ENCODE assay signal across 14 cellular contexts in genomic region chr10:87546221-87546620, GRCh38. TPM values are rescaled to one million over a fixed set of nuclear protein-coding genes. Genes with fewer than 3 reads are reported as not detected.
A peak's percentile ranks its signal among the peaks of the same experiment; 100 is the strongest.
DNase-seq lines count a peak whose midpoint lies in the region; ATAC-seq and TF ChIP-seq lines count a peak whose summit lies in the region.
"Had no signal": no experiment of that assay in that cellular context is flagged by ENCODE, and none has a peak within 500 bp of the region (broad histone marks: within the 10 kb centered on the region; RNA-seq: fewer than 3 reads in every experiment).

No MANE protein-coding gene starts in this region.

- WGBS in lung, 2 donors: 49 to 62% methylated on average over 7 of the region's 7 CpGs

- no peaks in the 10 kb centered on the region for H3K27me3 ChIP-seq in lung (ENCODE audit: control insufficient read depth, insufficient read depth)
- H3K27me3 ChIP-seq: thyroid gland had no signal

- H3K4me1 Mint-ChIP-seq in activated CD4-positive, alpha-beta memory T cell treated with anti-CD3 and anti-CD28 coated beads, Interleukin-2, amount 10 ng/mL, durations not matched to agents 7 days and 5 days: peaks cover 9% of the 10 kb centered on the region

- no peak for TF ChIP-seq CTCF in lung (IDR thresholded peaks at IDR 0.05; ENCODE audit: control extremely low read depth, extremely low read depth)

- in situ Hi-C loops in KBM-7 (cut with MboI; ENCODE audit: low pct_unique_long_range_greater_than_20kb, low sequenced_read_pairs): no loop called here

- no peak overlapping the region for H3K27ac Mint-ChIP-seq in activated CD4-positive, alpha-beta memory T cell treated with anti-CD3 and anti-CD28 coated beads, Interleukin-2, amount 10 ng/mL, durations not matched to agents 7 days and 5 days

- peaks cover 25% of the 10 kb centered on the region for H3K36me3 Mint-ChIP-seq in activated CD4-positive, alpha-beta memory T cell treated with anti-CD3 and anti-CD28 coated beads, Interleukin-2, amount 10 ng/mL, durations not matched to agents 7 days and 5 days (ENCODE audit: low read depth)

- peak; percentile 87 for DNase-seq in CD1c-positive myeloid dendritic cell (ENCODE audit: extremely low spot score)
- peak; percentile 59 for DNase-seq in KBM-7
- peak; percentile 19 for DNase-seq in activated CD4-positive, alpha-beta memory T cell treated with anti-CD3 and anti-CD28 coated beads, Interleukin-2, amount 10 ng/mL, durations not matched to agents 7 days and 5 days
- peak; percentile 43 for DNase-seq in lung (ENCODE audit: low spot score)
- no peak for DNase-seq in head of caudate nucleus
- no peak for DNase-seq in NCI-H187 treated with DMSO at 0.1 percent for 48 hours (lab: John Stamatoyannopoulos, UW)
- DNase-seq: activated CD4-positive, alpha-beta T cell treated with anti-CD3 and anti-CD28 coated beads, Interleukin-2, amount 50 U/mL, for 1 hour; anterior cingulate cortex; NCI-H2107; stimulated activated CD4-positive, alpha-beta T cell treated with anti-CD3 and anti-CD28 coated beads, Interleukin-4, amount 100 ng/mL, for 24 hours; thyroid gland had no signal

- H3K27ac ChIP-seq in lung (ENCODE audit: low read depth in 1 of 2, low read length in 1 of 2): peak overlapping the region in 1 of 2 donors; percentile 70
- H3K27ac ChIP-seq: epithelial cell of prostate, thyroid gland had no signal

- H3K4me3 Mint-ChIP-seq in activated CD4-positive, alpha-beta memory T cell treated with anti-CD3 and anti-CD28 coated beads, Interleukin-2, amount 10 ng/mL, durations not matched to agents 7 days and 5 days: no peak overlapping the region

- intact Hi-C loops in head of caudate nucleus (cut with DNase I): no loop called here

- H3K4me3 ChIP-seq in lung: no peak overlapping the region
- H3K4me3 ChIP-seq: thyroid gland had no signal

- peaks cover 0 to 4% of the 10 kb centered on the region in 2 donors for H3K36me3 ChIP-seq in lung (ENCODE audit: control insufficient read depth in 2 of 2, insufficient read depth in 2 of 2, low read length in 2 of 2)

- CTCF ChIA-PET in activated CD4-positive, alpha-beta memory T cell treated with anti-CD3 and anti-CD28 coated beads, Interleukin-2, amount 10 ng/mL, durations not matched to agents 7 days and 5 days (lab: Charles Lee): interaction anchor here (1.0 kb wide), 1 partner anchor 8 kb away, joined by 3 read pairs; no protein-coding TSS in a partner anchor

- peaks cover 13% of the 10 kb centered on the region for H3K9me3 Mint-ChIP-seq in activated CD4-positive, alpha-beta memory T cell treated with anti-CD3 and anti-CD28 coated beads, Interleukin-2, amount 10 ng/mL, durations not matched to agents 7 days and 5 days

- no peaks in the 10 kb centered on the region for H3K27me3 Mint-ChIP-seq in activated CD4-positive, alpha-beta memory T cell treated with anti-CD3 and anti-CD28 coated beads, Interleukin-2, amount 10 ng/mL, durations not matched to agents 7 days and 5 days

- POLR2A ChIA-PET in activated CD4-positive, alpha-beta memory T cell treated with anti-CD3 and anti-CD28 coated beads, Interleukin-2, amount 10 ng/mL, durations not matched to agents 7 days and 5 days (lab: Charles Lee): no interaction called here

- ATAC-seq in lung (ENCODE audit: insufficient read depth, low FRiP score) (peak; percentile 66), HG03469 (IDR thresholded peaks at IDR 0.05; ENCODE audit: unreplicated experiment) (no peak), HG02884 (IDR thresholded peaks at IDR 0.05; ENCODE audit: unreplicated experiment) (no peak)

- H3K9me3 ChIP-seq in lung (ENCODE audit: control insufficient read depth in 2 of 2, insufficient read depth in 1 of 2, low read length in 1 of 2): no peaks in the 10 kb centered on the region
- H3K9me3 ChIP-seq: thyroid gland had no signal

- peaks cover 1 to 5% of the 10 kb centered on the region in 2 donors for H3K4me1 ChIP-seq in lung (ENCODE audit: control insufficient read depth in 2 of 2, insufficient read depth in 2 of 2, low read length in 2 of 2)

RNA-seq across cellular contexts. Expression of gene MINPP1, which starts 41.5 kb away (rescaled TPM):
- 10 to 100 TPM; 11.0 to 11.4 TPM for total RNA-seq in activated CD4-positive, alpha-beta memory T cell treated with anti-CD3 and anti-CD28 coated beads, Interleukin-2, amount 10 ng/mL, durations not matched to agents 7 days and 5 days
- total RNA-seq in lung: 10 to 100 TPM; 14.2 to 31.2 TPM
- 10 to 100 TPM in 1 of 2 donors, 1 to 10 TPM in 1; 8.2 to 10.6 TPM for polyA plus RNA-seq in lung

Comparison
In these comparisons a context has a peak if more than half of its experiments do, and no peak if none do; other contexts are left out.
1. DNase-seq: peak in CD1c-positive myeloid dendritic cell (single experiment), KBM-7 (single experiment), activated CD4-positive, alpha-beta memory T cell treated with anti-CD3 and anti-CD28 coated beads, Interleukin-2, amount 10 ng/mL, durations not matched to agents 7 days and 5 days (single experiment) and lung (single experiment); none in head of caudate nucleus (0 of 42) and NCI-H187 treated with DMSO at 0.1 percent for 48 hours (single experiment).